In the genomic region with DNA sequence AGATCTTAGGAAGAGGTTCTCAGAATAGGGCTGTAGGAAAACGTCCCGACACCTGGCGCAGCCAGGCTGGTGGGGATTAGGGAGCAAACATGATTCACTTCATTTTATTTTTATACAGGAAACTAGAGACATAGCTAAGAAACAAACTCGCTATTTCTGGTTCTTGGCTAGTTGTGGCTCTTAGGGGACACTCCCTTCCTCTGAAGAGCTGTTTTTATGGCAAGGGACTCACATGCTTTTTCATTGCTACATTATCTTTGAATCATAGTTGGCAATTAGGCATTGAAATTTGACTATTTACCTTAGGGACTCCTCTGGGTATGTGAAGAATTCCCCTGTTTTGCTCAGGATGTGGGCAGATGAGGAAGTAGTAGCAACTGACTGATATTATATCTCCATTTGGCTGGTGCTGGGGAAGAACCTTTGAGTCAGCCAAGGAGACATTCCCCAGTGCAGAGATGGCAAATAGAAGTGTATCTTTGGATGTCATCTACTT, we compare ENCODE assay signal across 2 cellular contexts.
TF ChIP-seq lines count a peak whose summit lies in the region.

No MANE protein-coding gene starts in this region.

TF ChIP-seq in SK-N-SH, 30 proteins besides CTCF, POLR2A, EP300 and RAD21 (continued from another document):
- TF ChIP-seq MXI1 (IDR thresholded peaks at IDR 0.05; ENCODE audit: low read depth, low read length): no peak

TF ChIP-seq in SK-N-SH treated with all-trans-retinoic acid at 6 μM for 48 hours, 23 proteins besides CTCF, POLR2A, EP300 and RAD21 (continued from another document):
- TF ChIP-seq, protein P1, sequence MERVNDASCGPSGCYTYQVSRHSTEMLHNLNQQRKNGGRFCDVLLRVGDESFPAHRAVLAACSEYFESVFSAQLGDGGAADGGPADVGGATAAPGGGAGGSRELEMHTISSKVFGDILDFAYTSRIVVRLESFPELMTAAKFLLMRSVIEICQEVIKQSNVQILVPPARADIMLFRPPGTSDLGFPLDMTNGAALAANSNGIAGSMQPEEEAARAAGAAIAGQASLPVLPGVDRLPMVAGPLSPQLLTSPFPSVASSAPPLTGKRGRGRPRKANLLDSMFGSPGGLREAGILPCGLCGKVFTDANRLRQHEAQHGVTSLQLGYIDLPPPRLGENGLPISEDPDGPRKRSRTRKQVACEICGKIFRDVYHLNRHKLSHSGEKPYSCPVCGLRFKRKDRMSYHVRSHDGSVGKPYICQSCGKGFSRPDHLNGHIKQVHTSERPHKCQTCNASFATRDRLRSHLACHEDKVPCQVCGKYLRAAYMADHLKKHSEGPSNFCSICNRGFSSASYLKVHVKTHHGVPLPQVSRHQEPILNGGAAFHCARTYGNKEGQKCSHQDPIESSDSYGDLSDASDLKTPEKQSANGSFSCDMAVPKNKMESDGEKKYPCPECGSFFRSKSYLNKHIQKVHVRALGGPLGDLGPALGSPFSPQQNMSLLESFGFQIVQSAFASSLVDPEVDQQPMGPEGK (CRISPR knock-in tag; IDR thresholded peaks at IDR 0.05; ENCODE audit: borderline replicate concordance): no peak
- TF ChIP-seq ESRRG (CRISPR knock-in tag; IDR thresholded peaks at IDR 0.05) (no peak), ZNF8 (CRISPR knock-in tag; IDR thresholded peaks at IDR 0.05) (no peak), ZNF70 (CRISPR knock-in tag; IDR thresholded peaks at IDR 0.05) (no peak), BACH2 (CRISPR knock-in tag; IDR thresholded peaks at IDR 0.05; ENCODE audit: borderline replicate concordance) (no peak), CSDC2 (CRISPR knock-in tag; IDR thresholded peaks at IDR 0.05) (no peak), ZC3H10 (CRISPR knock-in tag; IDR thresholded peaks at IDR 0.05) (no peak)
